8 cellular contexts compared by ENCODE assay signal in the genomic region with DNA sequence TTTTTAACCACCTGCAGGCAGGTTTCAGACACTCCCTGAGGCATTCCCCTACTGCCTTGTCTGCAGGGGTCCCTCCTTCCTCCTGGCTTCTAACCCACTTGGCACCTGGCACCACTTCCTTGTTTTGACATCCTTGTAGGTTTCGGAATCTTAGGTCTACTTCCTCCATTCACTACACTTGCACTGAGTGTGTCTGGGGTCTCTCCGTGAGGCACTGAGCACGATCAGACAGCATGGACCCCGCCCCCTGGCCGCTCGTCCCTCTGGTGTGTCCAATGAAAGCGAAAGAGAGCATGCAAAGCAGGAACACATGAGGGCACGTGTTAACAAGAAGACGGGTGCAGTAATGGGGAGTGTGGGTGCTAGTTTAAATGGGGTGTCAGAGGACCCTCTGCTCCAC.
DNase-seq lines count a peak whose midpoint lies in the region; ATAC-seq, FAIRE-seq and TF ChIP-seq lines count a peak whose summit lies in the region.

No MANE protein-coding gene starts in this region.

- H3K27me3 ChIP-seq in spleen (replicated peaks in 1 of 7), result no peaks in the 10 kb centered on the region

- peak; percentile 9 for DNase-seq in GDM1 (lab: John Stamatoyannopoulos, UW)
- DNase-seq in activated T-cell treated with anti-CD3 and anti-CD28 coated beads, Interleukin-2, amount 50 U/mL, for 24 hours, result peak; percentile 47
- DNase-seq in spleen, result peak; percentile 91
- no peak for DNase-seq in D341Med (ENCODE audit: low spot score)
- no peak for DNase-seq in NCI-H82 (lab: John Stamatoyannopoulos, UW)
- DNase-seq in D721Med (ENCODE audit: insufficient read length, low spot score), result no peak

- H3K27ac Mint-ChIP-seq in activated T-cell treated with anti-CD3 and anti-CD28 coated beads, Interleukin-2, amount 50 U/mL, for 24 hours, result peak overlapping the region; percentile 53

- intact Hi-C loops in spleen (cut with DNase I; ENCODE audit: low total_unique reads), result no loop called here

- 21 to 43% (median 25%) methylated on average over 9 of the region's 9 CpGs for WGBS in spleen, 5 donors

- H3K27me3 Mint-ChIP-seq in activated T-cell treated with anti-CD3 and anti-CD28 coated beads, Interleukin-2, amount 50 U/mL, for 24 hours, result no peaks in the 10 kb centered on the region

- no peak for TF ChIP-seq CTCF in spleen (IDR thresholded peaks at IDR 0.05 in 8 of 11, conservative IDR thresholded peaks at IDR 0.05 in 3 of 11)
- TF ChIP-seq CTCF in D721Med (IDR thresholded peaks at IDR 0.05; ENCODE audit: insufficient read depth, missing control alignments), result no peak

- no peaks in the 10 kb centered on the region for H3K9me3 Mint-ChIP-seq in activated T-cell treated with anti-CD3 and anti-CD28 coated beads, Interleukin-2, amount 50 U/mL, for 24 hours

- H3K4me3 Mint-ChIP-seq in activated T-cell treated with anti-CD3 and anti-CD28 coated beads, Interleukin-2, amount 50 U/mL, for 24 hours, result peak overlapping the region; percentile 42

- H3K4me1 Mint-ChIP-seq in activated T-cell treated with anti-CD3 and anti-CD28 coated beads, Interleukin-2, amount 50 U/mL, for 24 hours (ENCODE audit: low read depth), result peaks cover 33% of the 10 kb centered on the region

- H3K4me3 ChIP-seq in spleen, result peak overlapping the region in 1 of 8 donors; percentile 43

- ATAC-seq in GM21381 (IDR thresholded peaks at IDR 0.05; ENCODE audit: unreplicated experiment) (peak; percentile 90), HG03460 (IDR thresholded peaks at IDR 0.05; ENCODE audit: unreplicated experiment) (peak; percentile 95)

- H3K4me1 ChIP-seq in spleen, result peaks cover under 1 to 21% (median 8%) of the 10 kb centered on the region in 6 donors

- no peaks in the 10 kb centered on the region for H3K36me3 ChIP-seq in spleen

- no peak for FAIRE-seq in D721Med (lab: Jason Lieb, UNC)

- H3K9me3 ChIP-seq in spleen, result no peaks in the 10 kb centered on the region

- TF ChIP-seq POLR2A in spleen (IDR thresholded peaks at IDR 0.05), result no peak

- H3K27ac ChIP-seq in spleen, result peak overlapping the region in 5 of 8 donors; percentile 7 to 72 (median 53)

- no peaks in the 10 kb centered on the region for H3K36me3 Mint-ChIP-seq in activated T-cell treated with anti-CD3 and anti-CD28 coated beads, Interleukin-2, amount 50 U/mL, for 24 hours (ENCODE audit: low read depth)

Comparison
In these comparisons a context has a peak if more than half of its experiments do, and no peak if none do; other contexts are left out.
1. DNase-seq: peak in GDM1 (single experiment), activated T-cell treated with anti-CD3 and anti-CD28 coated beads, Interleukin-2, amount 50 U/mL, for 24 hours (single experiment) and spleen (single experiment); none in D341Med (single experiment), NCI-H82 (single experiment) and D721Med (single experiment).